In the genomic region with DNA sequence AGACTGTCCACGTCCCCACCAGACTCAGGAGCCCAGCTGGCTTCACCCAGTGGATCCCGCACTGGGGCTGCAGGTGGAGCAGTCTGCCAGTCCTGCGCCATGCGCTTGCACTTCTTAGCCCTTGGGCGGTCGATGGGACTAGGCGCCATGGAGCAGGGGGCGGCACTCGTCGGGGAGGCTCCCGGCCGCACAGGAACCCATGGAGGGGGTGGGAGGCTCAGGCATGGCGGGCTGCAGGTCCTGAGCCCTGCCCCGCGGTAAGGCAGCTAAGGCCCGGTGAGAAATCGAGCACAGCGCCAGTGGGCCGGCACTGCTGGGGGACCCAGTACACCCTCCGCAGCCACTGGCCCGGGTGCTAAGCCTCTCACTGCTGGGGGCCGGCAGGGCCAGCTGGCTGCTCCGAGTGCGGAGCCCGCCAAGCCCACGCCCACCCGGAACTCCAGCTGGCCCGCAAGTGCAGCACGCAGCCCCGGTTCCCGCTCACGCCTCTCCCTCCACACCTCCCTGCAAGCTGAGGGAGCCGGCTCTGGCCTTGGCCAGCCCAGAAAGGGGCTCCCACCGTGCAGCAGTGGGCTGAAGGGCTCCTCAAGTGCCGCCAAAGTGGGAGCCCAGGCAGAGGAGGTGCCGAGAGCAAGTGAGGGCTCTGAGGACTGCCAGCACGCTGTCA, we compare ENCODE assay signal across 4 cellular contexts. TPM values are rescaled to one million over a fixed set of nuclear protein-coding genes. Genes with fewer than 3 reads are reported as not detected.
"Had no signal": no experiment of that assay in that cellular context is flagged by ENCODE, and none has a peak within 500 bp of the region (broad histone marks: within the 10 kb centered on the region; RNA-seq: fewer than 3 reads in every experiment).

No MANE protein-coding gene starts in this region.

RNA-seq across cellular contexts. Expression of a gene that starts 35.4 kb away (rescaled TPM):
- total RNA-seq: OCI-LY7, SK-MEL-5 had no signal
- polyA plus RNA-seq: IgD-negative memory B cell, SK-N-SH had no signal
